Comparison of ENCODE assay signal across 1 cellular context in genomic region chr17:42853597-42853967, GRCh38.
TF ChIP-seq lines count a peak whose summit lies in the region.

No MANE protein-coding gene starts in this region.

TF ChIP-seq in HepG2, 621 proteins besides CTCF, POLR2A, EP300 and RAD21 (continued from another document):
- TF ChIP-seq ELK4 (CRISPR knock-in tag; IDR thresholded peaks at IDR 0.05; ENCODE audit: borderline replicate concordance) = no peak
- TF ChIP-seq ISL2 (CRISPR knock-in tag; IDR thresholded peaks at IDR 0.05) = no peak
- no peak for TF ChIP-seq ZNF570 (CRISPR knock-in tag; IDR thresholded peaks at IDR 0.05; ENCODE audit: borderline replicate concordance)
- TF ChIP-seq ZMYM2 (CRISPR knock-in tag; IDR thresholded peaks at IDR 0.05) = no peak
- TF ChIP-seq ZNF83 (CRISPR knock-in tag; IDR thresholded peaks at IDR 0.05; ENCODE audit: borderline replicate concordance) = 0 out of 2 replicates have a peak, but pooled peaks have one; percentile 15
- TF ChIP-seq FLYWCH1 (CRISPR knock-in tag; IDR thresholded peaks at IDR 0.05) = no peak
- TF ChIP-seq TCF12 (IDR thresholded peaks at IDR 0.05) = no peak
- TF ChIP-seq TCF12 (CRISPR knock-in tag; IDR thresholded peaks at IDR 0.05) = no peak; the same call in 1 of the 2 replicates
- no peak for TF ChIP-seq ZNF569 (CRISPR knock-in tag; IDR thresholded peaks at IDR 0.05; ENCODE audit: borderline replicate concordance)
- no peak for TF ChIP-seq HHEX (CRISPR knock-in tag; IDR thresholded peaks at IDR 0.05)
- TF ChIP-seq, protein P1, sequence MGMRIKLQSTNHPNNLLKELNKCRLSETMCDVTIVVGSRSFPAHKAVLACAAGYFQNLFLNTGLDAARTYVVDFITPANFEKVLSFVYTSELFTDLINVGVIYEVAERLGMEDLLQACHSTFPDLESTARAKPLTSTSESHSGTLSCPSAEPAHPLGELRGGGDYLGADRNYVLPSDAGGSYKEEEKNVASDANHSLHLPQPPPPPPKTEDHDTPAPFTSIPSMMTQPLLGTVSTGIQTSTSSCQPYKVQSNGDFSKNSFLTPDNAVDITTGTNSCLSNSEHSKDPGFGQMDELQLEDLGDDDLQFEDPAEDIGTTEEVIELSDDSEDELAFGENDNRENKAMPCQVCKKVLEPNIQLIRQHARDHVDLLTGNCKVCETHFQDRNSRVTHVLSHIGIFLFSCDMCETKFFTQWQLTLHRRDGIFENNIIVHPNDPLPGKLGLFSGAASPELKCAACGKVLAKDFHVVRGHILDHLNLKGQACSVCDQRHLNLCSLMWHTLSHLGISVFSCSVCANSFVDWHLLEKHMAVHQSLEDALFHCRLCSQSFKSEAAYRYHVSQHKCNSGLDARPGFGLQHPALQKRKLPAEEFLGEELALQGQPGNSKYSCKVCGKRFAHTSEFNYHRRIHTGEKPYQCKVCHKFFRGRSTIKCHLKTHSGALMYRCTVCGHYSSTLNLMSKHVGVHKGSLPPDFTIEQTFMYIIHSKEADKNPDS (CRISPR knock-in tag; IDR thresholded peaks at IDR 0.05) = no peak; the same call in 1 of the 2 replicates
- TF ChIP-seq ZNF34 (CRISPR knock-in tag; IDR thresholded peaks at IDR 0.05; ENCODE audit: borderline replicate concordance) = no peak
- no peak for TF ChIP-seq MAF1 (CRISPR knock-in tag; IDR thresholded peaks at IDR 0.05; ENCODE audit: borderline replicate concordance)
- 0 out of 2 replicates have a peak, but pooled peaks have one; percentile 7 for TF ChIP-seq HINFP (CRISPR knock-in tag; IDR thresholded peaks at IDR 0.05; ENCODE audit: low read depth)
- peak; percentile 80; the same call in 1 of the 2 replicates for TF ChIP-seq TIGD3 (CRISPR knock-in tag; IDR thresholded peaks at IDR 0.05; ENCODE audit: borderline replicate concordance)
- TF ChIP-seq ZNF792 (CRISPR knock-in tag; IDR thresholded peaks at IDR 0.05) = no peak
- TF ChIP-seq KLF12 (CRISPR knock-in tag; IDR thresholded peaks at IDR 0.05; ENCODE audit: borderline replicate concordance) = 0 out of 2 replicates have a peak, but pooled peaks have one; percentile 21
- peak; percentile 53; the same call in 1 of the 2 replicates for TF ChIP-seq ZNF737 (CRISPR knock-in tag; IDR thresholded peaks at IDR 0.05; ENCODE audit: borderline replicate concordance)
- TF ChIP-seq ZNF597 (CRISPR knock-in tag; IDR thresholded peaks at IDR 0.05) = no peak
- TF ChIP-seq, protein P2, sequence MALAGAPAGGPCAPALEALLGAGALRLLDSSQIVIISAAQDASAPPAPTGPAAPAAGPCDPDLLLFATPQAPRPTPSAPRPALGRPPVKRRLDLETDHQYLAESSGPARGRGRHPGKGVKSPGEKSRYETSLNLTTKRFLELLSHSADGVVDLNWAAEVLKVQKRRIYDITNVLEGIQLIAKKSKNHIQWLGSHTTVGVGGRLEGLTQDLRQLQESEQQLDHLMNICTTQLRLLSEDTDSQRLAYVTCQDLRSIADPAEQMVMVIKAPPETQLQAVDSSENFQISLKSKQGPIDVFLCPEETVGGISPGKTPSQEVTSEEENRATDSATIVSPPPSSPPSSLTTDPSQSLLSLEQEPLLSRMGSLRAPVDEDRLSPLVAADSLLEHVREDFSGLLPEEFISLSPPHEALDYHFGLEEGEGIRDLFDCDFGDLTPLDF (CRISPR knock-in tag; IDR thresholded peaks at IDR 0.05) = no peak
- no peak for TF ChIP-seq KLF15 (CRISPR knock-in tag; IDR thresholded peaks at IDR 0.05; ENCODE audit: borderline replicate concordance)
- TF ChIP-seq ESRRA (CRISPR knock-in tag; IDR thresholded peaks at IDR 0.05; ENCODE audit: low read depth) = no peak
- TF ChIP-seq ZNF704 (CRISPR knock-in tag; IDR thresholded peaks at IDR 0.05; ENCODE audit: borderline replicate concordance) = no peak
- TF ChIP-seq ZNF773 (CRISPR knock-in tag; IDR thresholded peaks at IDR 0.05; ENCODE audit: borderline replicate concordance) = 0 out of 2 replicates have a peak, but pooled peaks have one; percentile 23
- TF ChIP-seq NPAS2 (CRISPR knock-in tag; IDR thresholded peaks at IDR 0.05; ENCODE audit: borderline replicate concordance) = no peak
- TF ChIP-seq PHB2 (IDR thresholded peaks at IDR 0.05; ENCODE audit: partially characterized antibody) = no peak
- peak; percentile 8; the same call in 1 of the 2 replicates for TF ChIP-seq SIN3A (IDR thresholded peaks at IDR 0.05; ENCODE audit: borderline replicate concordance, low read depth, low read length)
- TF ChIP-seq, protein P3, sequence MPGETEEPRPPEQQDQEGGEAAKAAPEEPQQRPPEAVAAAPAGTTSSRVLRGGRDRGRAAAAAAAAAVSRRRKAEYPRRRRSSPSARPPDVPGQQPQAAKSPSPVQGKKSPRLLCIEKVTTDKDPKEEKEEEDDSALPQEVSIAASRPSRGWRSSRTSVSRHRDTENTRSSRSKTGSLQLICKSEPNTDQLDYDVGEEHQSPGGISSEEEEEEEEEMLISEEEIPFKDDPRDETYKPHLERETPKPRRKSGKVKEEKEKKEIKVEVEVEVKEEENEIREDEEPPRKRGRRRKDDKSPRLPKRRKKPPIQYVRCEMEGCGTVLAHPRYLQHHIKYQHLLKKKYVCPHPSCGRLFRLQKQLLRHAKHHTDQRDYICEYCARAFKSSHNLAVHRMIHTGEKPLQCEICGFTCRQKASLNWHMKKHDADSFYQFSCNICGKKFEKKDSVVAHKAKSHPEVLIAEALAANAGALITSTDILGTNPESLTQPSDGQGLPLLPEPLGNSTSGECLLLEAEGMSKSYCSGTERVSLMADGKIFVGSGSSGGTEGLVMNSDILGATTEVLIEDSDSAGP (CRISPR knock-in tag; IDR thresholded peaks at IDR 0.05; ENCODE audit: borderline replicate concordance) = no peak
- TF ChIP-seq, protein P4, sequence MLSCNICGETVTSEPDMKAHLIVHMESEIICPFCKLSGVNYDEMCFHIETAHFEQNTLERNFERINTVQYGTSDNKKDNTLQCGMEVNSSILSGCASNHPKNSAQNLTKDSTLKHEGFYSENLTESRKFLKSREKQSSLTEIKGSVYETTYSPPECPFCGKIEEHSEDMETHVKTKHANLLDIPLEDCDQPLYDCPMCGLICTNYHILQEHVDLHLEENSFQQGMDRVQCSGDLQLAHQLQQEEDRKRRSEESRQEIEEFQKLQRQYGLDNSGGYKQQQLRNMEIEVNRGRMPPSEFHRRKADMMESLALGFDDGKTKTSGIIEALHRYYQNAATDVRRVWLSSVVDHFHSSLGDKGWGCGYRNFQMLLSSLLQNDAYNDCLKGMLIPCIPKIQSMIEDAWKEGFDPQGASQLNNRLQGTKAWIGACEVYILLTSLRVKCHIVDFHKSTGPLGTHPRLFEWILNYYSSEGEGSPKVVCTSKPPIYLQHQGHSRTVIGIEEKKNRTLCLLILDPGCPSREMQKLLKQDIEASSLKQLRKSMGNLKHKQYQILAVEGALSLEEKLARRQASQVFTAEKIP (CRISPR knock-in tag; IDR thresholded peaks at IDR 0.05; ENCODE audit: borderline replicate concordance) = no peak
